In the genomic region with DNA sequence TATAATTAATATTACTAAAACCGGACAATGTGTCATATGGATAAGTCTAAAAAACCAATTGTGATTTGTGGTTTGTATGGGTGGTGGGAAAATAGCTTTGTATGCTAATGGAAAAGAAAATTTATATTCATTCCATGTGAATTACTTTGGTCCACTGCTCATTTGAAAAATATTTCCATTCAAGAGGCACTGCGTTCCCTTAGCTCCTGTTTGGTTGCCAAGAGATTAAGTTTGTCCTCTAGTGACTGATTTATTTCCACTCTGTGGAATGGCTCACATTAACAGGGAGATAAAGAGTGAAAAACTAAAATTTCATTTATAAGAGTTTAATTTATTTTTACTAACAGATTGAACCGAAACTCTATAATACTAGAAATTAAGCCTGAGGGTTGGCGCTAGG, we compare ENCODE assay signal across 17 cellular contexts.
DNase-seq lines count a peak whose midpoint lies in the region; ATAC-seq and TF ChIP-seq lines count a peak whose summit lies in the region.
"Had no signal": no experiment of that assay in that cellular context is flagged by ENCODE, and none has a peak within 500 bp of the region (broad histone marks: within the 10 kb centered on the region; RNA-seq: fewer than 3 reads in every experiment).

No MANE protein-coding gene starts in this region.

- no peak overlapping the region for H3K27ac ChIP-seq in OCI-LY3 (ENCODE audit: low read length)
- peak overlapping the region; percentile 87 for H3K27ac ChIP-seq in smooth muscle cell (ENCODE audit: low read depth)
- H3K27ac ChIP-seq: esophagus muscularis mucosa, lower lobe of right lung, right atrium auricular region had no signal

- H3K9ac ChIP-seq in OCI-LY3 (ENCODE audit: low read length) (no peak overlapping the region), smooth muscle cell (ENCODE audit: low read depth) (peak overlapping the region; percentile 62)

- TF ChIP-seq CTCF in OCI-LY3 (IDR thresholded peaks at IDR 0.05; ENCODE audit: low read depth, low read length) (no peak), fibroblast of pulmonary artery (IDR thresholded peaks at IDR 0.05; ENCODE audit: low read length, missing control alignments) (no peak), smooth muscle cell (IDR thresholded peaks at IDR 0.05; ENCODE audit: borderline replicate concordance, insufficient read depth, poor library complexity, severe bottlenecking) (no peak), omental fat pad (IDR thresholded peaks at IDR 0.05) (no peak)

- ATAC-seq in omental fat pad (ENCODE audit: low FRiP score): no peak
- ATAC-seq: activated T-cell treated with anti-CD3 and anti-CD28 coated beads, Interleukin-2, amount 50 U/mL, for 72 hours; lower lobe of right lung had no signal

- H2AFZ ChIP-seq in OCI-LY3 (ENCODE audit: low read depth, low read length) (peak overlapping the region; percentile 68), smooth muscle cell (ENCODE audit: low read depth) (peak overlapping the region; percentile 86)

- H3K4me3 ChIP-seq in OCI-LY3 (ENCODE audit: low read length) (no peak overlapping the region), fibroblast of pulmonary artery (replicated peaks; ENCODE audit: low read depth, low read length) (no peak overlapping the region), smooth muscle cell (no peak overlapping the region)
- H3K4me3 ChIP-seq: esophagus muscularis mucosa, lower lobe of right lung, right atrium auricular region had no signal

- H3K4me1 ChIP-seq in OCI-LY3 (ENCODE audit: low read length) (peaks cover 5% of the 10 kb centered on the region; the same call in 1 of the 2 replicates), smooth muscle cell (ENCODE audit: low read depth) (peaks cover 2% of the 10 kb centered on the region)
- H3K4me1 ChIP-seq: lower lobe of right lung, right atrium auricular region had no signal

- H3K4me2 ChIP-seq in OCI-LY3 (ENCODE audit: low read length) (no peak overlapping the region), smooth muscle cell (peak overlapping the region; percentile 68)

- DNase-seq in NOMO-1 (lab: John Stamatoyannopoulos, UW; ENCODE audit: unreplicated experiment in 2 of 2) (peak; percentile 6 to 34), NOMO-1 treated with dmso at 0.1 percent for 144 hours (lab: John Stamatoyannopoulos, UW; ENCODE audit: unreplicated experiment) (no peak), fibroblast of pulmonary artery (ENCODE audit: low read depth) (peak; percentile 63), smooth muscle cell (lab: John Stamatoyannopoulos, UW; ENCODE audit: unreplicated experiment) (no peak), NCI-H2107 (lab: John Stamatoyannopoulos, UW) (no peak), omental fat pad (ENCODE audit: low spot score) (no peak)
- DNase-seq in activated effector memory CD4-positive, alpha-beta T cell treated with anti-CD3 and anti-CD28 coated beads, Interleukin-2, amount 50 U/mL, for 16 hours: no peak
- DNase-seq: activated CD4-positive, alpha-beta T cell treated with anti-CD3 and anti-CD28 coated beads, Interleukin-2, amount 50 U/mL, for 48 hours; activated T-cell treated with anti-CD3 and anti-CD28 coated beads, Interleukin-2, amount 50 U/mL, for 72 hours; amygdala; dermis blood vessel endothelial cell; Karpas-422; lower lobe of right lung; NCI-H1694 had no signal

- H3F3A ChIP-seq in smooth muscle cell (ENCODE audit: low read depth): no peaks in the 10 kb centered on the region

- 67% methylated on average over 4 of the region's 4 CpGs for WGBS in smooth muscle cell (ENCODE audit: low lambda C conversion rate)

- H4K20me1 ChIP-seq in OCI-LY3 (ENCODE audit: insufficient read depth, low read length) (no peaks in the 10 kb centered on the region), smooth muscle cell (ENCODE audit: low read depth) (no peaks in the 10 kb centered on the region)

- H3K79me2 ChIP-seq in OCI-LY3 (ENCODE audit: low read length) (no peaks in the 10 kb centered on the region), smooth muscle cell (ENCODE audit: low read depth) (no peaks in the 10 kb centered on the region)

- H3K27me3 ChIP-seq in OCI-LY3 (ENCODE audit: low read depth, low read length) (no peaks in the 10 kb centered on the region), smooth muscle cell (ENCODE audit: low read depth) (no peaks in the 10 kb centered on the region)
- H3K27me3 ChIP-seq: esophagus muscularis mucosa, right atrium auricular region had no signal

- H3K9me3 ChIP-seq in OCI-LY3 (ENCODE audit: insufficient read depth, low read length) (no peaks in the 10 kb centered on the region), smooth muscle cell (replicated peaks; ENCODE audit: low read depth) (no peaks in the 10 kb centered on the region)
- H3K9me3 ChIP-seq: esophagus muscularis mucosa, lower lobe of right lung, right atrium auricular region had no signal

- H3K36me3 ChIP-seq in OCI-LY3 (replicated peaks; ENCODE audit: low read depth, low read length): no peaks in the 10 kb centered on the region
- no peaks in the 10 kb centered on the region for H3K36me3 ChIP-seq in smooth muscle cell (ENCODE audit: low read depth)
- H3K36me3 ChIP-seq: esophagus muscularis mucosa, lower lobe of right lung, right atrium auricular region had no signal

Comparison
In these comparisons a context has a peak if more than half of its experiments do, and no peak if none do; other contexts are left out.
1. DNase-seq: peak in NOMO-1 (2 of 2) and fibroblast of pulmonary artery (single experiment); none in NOMO-1 treated with dmso at 0.1 percent for 144 hours (single experiment), smooth muscle cell (single experiment), NCI-H2107 (single experiment), activated effector memory CD4-positive, alpha-beta T cell treated with anti-CD3 and anti-CD28 coated beads, Interleukin-2, amount 50 U/mL, for 16 hours (single experiment) and omental fat pad (single experiment).